In genomic region chr2:14867853-14868252, GRCh38 we compare ENCODE assay signal across 19 cellular contexts.
"Had no signal": no experiment of that assay in that cellular context is flagged by ENCODE, and none has a peak within 500 bp of the region (broad histone marks: within the 10 kb centered on the region; RNA-seq: fewer than 3 reads in every experiment).

No MANE protein-coding gene starts in this region.

- H3K27me3 ChIP-seq: MG63 had no signal

- H3K4me3 ChIP-seq: MG63 had no signal

- H3K36me3 ChIP-seq: MG63 had no signal

- H3K27ac ChIP-seq: RWPE1 had no signal

- DNase-seq: IMR-90, Karpas-422, KG1, MG63, NCI-H1436 treated with DMSO at 0.1 percent for 48 hours, NCI-H1694, NCI-H2081 treated with DMSO at 0.1 percent for 48 hours, NCI-H2171 treated with DMSO at 0.1 percent for 48 hours, NCI-H345, NCI-H446 treated with DMSO at 0.1 percent for 48 hours, NCI-H524 treated with DMSO at 0.1 percent for 48 hours, PC-3, SHP77, SK-N-SH, SW 1271, T-cell had no signal

- H3K9me3 ChIP-seq: MG63 had no signal

- ATAC-seq: HepG2, Panc1, T-cell had no signal

- H3K4me2 ChIP-seq: SK-N-SH had no signal

- H3K9ac ChIP-seq: SK-N-SH had no signal
